Comparison of ENCODE assay signal across 10 cellular contexts in the genomic region with DNA sequence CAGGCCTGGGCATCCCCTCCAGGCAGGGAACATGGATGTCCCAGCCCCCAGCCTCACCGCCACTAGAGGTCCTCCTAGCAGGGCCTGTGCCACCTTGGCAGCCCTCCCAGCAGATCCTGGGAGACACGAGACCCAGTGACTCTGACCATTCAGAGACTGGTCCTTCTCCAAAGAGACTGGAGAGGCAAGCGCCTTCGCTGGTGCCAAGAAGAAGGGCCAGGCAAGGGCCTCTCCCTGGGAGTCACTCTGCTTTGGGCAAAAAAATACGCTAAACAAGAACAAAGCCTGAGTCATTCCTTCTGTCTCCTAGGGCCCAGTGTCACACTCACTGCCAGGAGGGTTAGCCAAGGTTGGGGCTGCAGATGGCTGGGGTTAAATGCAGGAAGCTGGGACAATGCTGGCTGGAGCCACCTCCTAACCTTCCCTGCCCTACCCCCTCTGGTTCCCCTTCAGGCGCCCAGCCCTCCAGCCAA. TPM values are rescaled to one million over a fixed set of nuclear protein-coding genes. Genes with fewer than 3 reads are reported as not detected.
DNase-seq lines count a peak whose midpoint lies in the region; ATAC-seq and TF ChIP-seq lines count a peak whose summit lies in the region.
"Had no signal": no experiment of that assay in that cellular context is flagged by ENCODE, and none has a peak within 500 bp of the region (broad histone marks: within the 10 kb centered on the region; RNA-seq: fewer than 3 reads in every experiment).

No MANE protein-coding gene starts in this region.

- no peak overlapping the region for H3K27ac ChIP-seq in Peyer's patch
- H3K27ac ChIP-seq: HL-60 had no signal

- no peaks in the 10 kb centered on the region for H3K27me3 ChIP-seq in Peyer's patch

- H3K36me3 ChIP-seq in Peyer's patch, result no peaks in the 10 kb centered on the region

- H3K9me3 ChIP-seq in Peyer's patch, result no peaks in the 10 kb centered on the region

- TF ChIP-seq POLR2A in NB4 (IDR thresholded peaks at IDR 0.05; ENCODE audit: extremely low read depth, insufficient read length) (no peak), Peyer's patch (IDR thresholded peaks at IDR 0.05) (no peak)

- H3K4me1 ChIP-seq in Peyer's patch, result no peaks in the 10 kb centered on the region

- TF ChIP-seq CTCF in NB4 (IDR thresholded peaks at IDR 0.05; ENCODE audit: low read depth, low read length) (peak; percentile 58), epithelial cell of esophagus (IDR thresholded peaks at IDR 0.05; ENCODE audit: insufficient read depth, low read depth, low read length, missing control alignments) (no peak), omental fat pad (IDR thresholded peaks at IDR 0.05) (no peak), Peyer's patch (IDR thresholded peaks at IDR 0.05) (no peak)

- DNase-seq in ELR (ENCODE audit: low read depth) (peak; percentile 40), NB4 (ENCODE audit: low read depth) (peak; percentile 42), epithelial cell of esophagus (ENCODE audit: low read depth) (peak; percentile 10), omental fat pad (ENCODE audit: low spot score) (no peak), NCI-H1092 (lab: John Stamatoyannopoulos, UW) (no peak), Peyer's patch (no peak)
- DNase-seq: SW 1271 had no signal

- no peak overlapping the region for H3K4me3 ChIP-seq in NB4 (ENCODE audit: low read depth, low read length)
- H3K4me3 ChIP-seq in epithelial cell of esophagus (ENCODE audit: low read length), result no peak overlapping the region
- no peak overlapping the region for H3K4me3 ChIP-seq in Peyer's patch

- peak; percentile 47 for ATAC-seq in omental fat pad (ENCODE audit: low FRiP score)
- no peak for ATAC-seq in HG02623 (IDR thresholded peaks at IDR 0.05; ENCODE audit: unreplicated experiment)
- no peak for ATAC-seq in GM19351 (IDR thresholded peaks at IDR 0.05; ENCODE audit: unreplicated experiment)

RNA-seq across cellular contexts. Expression of gene SMIM23, which starts 35.3 kb away (rescaled TPM):
- not detected for total RNA-seq in omental fat pad
- not detected for total RNA-seq in Peyer's patch

Comparison
In these comparisons a context has a peak if more than half of its experiments do, and no peak if none do; other contexts are left out.
1. DNase-seq: peak in ELR (single experiment), NB4 (single experiment) and epithelial cell of esophagus (single experiment); none in omental fat pad (single experiment), NCI-H1092 (single experiment) and Peyer's patch (0 of 3).